In the genomic region with DNA sequence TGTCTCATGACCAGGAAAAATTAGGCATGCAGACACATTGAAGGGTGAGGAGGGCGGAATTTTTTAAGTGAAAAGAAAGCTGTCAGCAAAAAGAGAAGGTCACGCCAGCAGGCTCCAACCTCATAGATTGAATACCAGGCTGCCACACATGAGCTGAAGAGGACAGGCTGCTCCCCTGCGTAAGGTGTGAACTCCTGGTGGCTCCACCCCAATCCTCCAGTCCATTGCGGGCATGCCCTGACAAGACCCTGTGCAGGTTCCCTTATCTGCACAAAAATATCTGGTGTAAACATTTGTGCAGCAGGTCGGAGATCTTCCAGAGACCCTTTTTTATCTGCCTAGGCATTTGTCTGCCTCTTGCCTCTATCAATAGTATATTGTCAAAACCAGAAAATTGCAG, we compare ENCODE assay signal across 1 cellular context.
TF ChIP-seq lines count a peak whose summit lies in the region.

No MANE protein-coding gene starts in this region.

TF ChIP-seq in GM23338, 12 proteins besides CTCF, POLR2A, EP300 and RAD21 (continued from another document):
- no peak for TF ChIP-seq EZH2phosphoT487 (IDR thresholded peaks at IDR 0.05; ENCODE audit: unreplicated experiment)
